ENCODE assay signal across 25 cellular contexts in the genomic region with DNA sequence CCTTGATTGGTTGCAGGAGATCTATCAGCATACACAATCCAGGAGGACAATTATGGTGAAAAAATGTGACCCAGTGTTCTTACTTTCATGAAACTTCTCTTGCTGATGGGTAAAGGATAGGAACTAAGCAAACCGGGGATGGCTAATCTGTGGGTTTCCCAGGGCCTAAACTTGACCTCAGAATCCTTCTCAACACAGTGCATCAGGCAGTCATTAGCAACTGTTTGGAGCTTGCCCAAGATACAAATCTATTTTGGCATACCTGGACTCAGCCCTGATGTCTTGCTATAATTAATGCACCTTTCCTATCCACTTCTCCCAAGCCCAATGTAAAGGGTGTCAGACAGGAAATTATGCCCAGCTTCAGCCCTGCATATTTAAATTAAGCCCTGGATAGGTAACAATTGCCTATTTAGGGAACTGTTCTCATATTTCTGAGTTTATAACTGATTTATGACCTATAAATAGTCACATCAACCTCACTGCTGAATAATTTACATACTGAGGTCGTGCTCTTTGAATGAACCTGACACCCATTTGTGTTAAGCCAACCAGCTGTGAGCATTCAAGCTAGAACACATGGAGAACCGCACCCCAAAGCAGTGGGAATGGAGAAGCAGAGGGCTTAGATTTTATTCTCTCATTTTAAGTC.
"Had no signal": no experiment of that assay in that cellular context is flagged by ENCODE, and none has a peak within 500 bp of the region (broad histone marks: within the 10 kb centered on the region; RNA-seq: fewer than 3 reads in every experiment).

No MANE protein-coding gene starts in this region.

- H3K27me3 Mint-ChIP-seq: activated naive CD8-positive, alpha-beta T cell; central memory CD8-positive, alpha-beta T cell; stimulated activated naive CD8-positive, alpha-beta T cell treated with anti-CD3 and anti-CD28 coated beads, Interleukin-15, Interleukin-2, amounts not matched to agents 100 ng/mL and 50 ng/mL, for 24 hours; type B pancreatic cell had no signal

- H3K9me3 ChIP-seq: esophagus squamous epithelium, left lung, lower lobe of right lung, uterus had no signal

- H3K9me3 Mint-ChIP-seq: activated T-cell treated with anti-CD3 and anti-CD28 coated beads, Interleukin-2, amount 50 U/mL, for 72 hours; central memory CD8-positive, alpha-beta T cell; natural killer cell; stimulated activated naive CD8-positive, alpha-beta T cell treated with anti-CD3 and anti-CD28 coated beads, Interleukin-15, Interleukin-2, amounts not matched to agents 100 ng/mL and 50 ng/mL, for 24 hours; T-helper 2 cell treated with Interferon-gamma antibody and Interleukin-4, amounts not matched to agents 5 μg/mL and 100 μg/mL, for 36 hours; type B pancreatic cell had no signal

- H3K36me3 ChIP-seq: esophagus squamous epithelium, left lung, lower lobe of right lung, uterus had no signal

- H3K27ac Mint-ChIP-seq: activated naive CD8-positive, alpha-beta T cell; activated T-cell treated with anti-CD3 and anti-CD28 coated beads, Interleukin-2, amount 50 U/mL, for 72 hours; natural killer cell; stimulated activated naive CD8-positive, alpha-beta T cell treated with anti-CD3 and anti-CD28 coated beads, Interleukin-15, Interleukin-2, amounts not matched to agents 100 ng/mL and 50 ng/mL, for 24 hours; T-helper 2 cell treated with Interferon-gamma antibody and Interleukin-4, amounts not matched to agents 5 μg/mL and 100 μg/mL, for 36 hours; type B pancreatic cell had no signal

- H3K4me3 Mint-ChIP-seq: activated naive CD8-positive, alpha-beta T cell; activated T-cell treated with anti-CD3 and anti-CD28 coated beads, Interleukin-2, amount 50 U/mL, for 72 hours; central memory CD8-positive, alpha-beta T cell; natural killer cell; stimulated activated naive CD8-positive, alpha-beta T cell treated with anti-CD3 and anti-CD28 coated beads, Interleukin-15, Interleukin-2, amounts not matched to agents 100 ng/mL and 50 ng/mL, for 24 hours; T-helper 2 cell treated with Interferon-gamma antibody and Interleukin-4, amounts not matched to agents 5 μg/mL and 100 μg/mL, for 36 hours; type B pancreatic cell had no signal

- H3K36me3 Mint-ChIP-seq: activated naive CD8-positive, alpha-beta T cell; natural killer cell; type B pancreatic cell had no signal

- H3K4me1 ChIP-seq: lower lobe of right lung, uterus had no signal

- H3K27ac ChIP-seq: esophagus squamous epithelium, left lung, lower lobe of right lung, uterus, VCaP had no signal

- ATAC-seq: activated T-cell treated with anti-CD3 and anti-CD28 coated beads, Interleukin-2, amount 50 U/mL, for 72 hours; left lung; lower lobe of right lung; natural killer cell; right cardiac atrium had no signal

- DNase-seq: activated CD4-positive, alpha-beta T cell treated with anti-CD3 and anti-CD28 coated beads for 4 hours; activated CD4-positive, alpha-beta T cell treated with anti-CD3 and anti-CD28 coated beads, Interleukin-2, amount 50 U/mL, for 4 hours; activated effector memory CD4-positive, alpha-beta T cell treated with Interleukin-2 at 50 U/mL for 16 hours; activated naive CD4-positive, alpha-beta T cell treated with Interleukin-2 at 50 U/mL for 16 hours; activated T-cell treated with anti-CD3 and anti-CD28 coated beads for 4 hours; activated T-cell treated with anti-CD3 and anti-CD28 coated beads, Interleukin-2, amount 50 U/mL, for 72 hours; anterior cingulate cortex; dermis blood vessel endothelial cell; effector CD4-positive, alpha-beta T cell; esophagus squamous epithelium; foreskin melanocyte; left lung; lower lobe of right lung; mesenchymal stem cell; natural killer cell; right cardiac atrium; stimulated activated CD4-positive, alpha-beta T cell treated with anti-CD3 and anti-CD28 coated beads, Interleukin-2, amount 100 ng/mL, for 48 hours; substantia nigra; uterus had no signal

- H3K4me3 ChIP-seq: esophagus squamous epithelium, left lung, lower lobe of right lung, uterus had no signal

- H3K27me3 ChIP-seq: left lung, uterus had no signal
